16 cellular contexts compared by ENCODE assay signal in genomic region chr14:100096656-100097055, GRCh38. TPM values are rescaled to one million over a fixed set of nuclear protein-coding genes. Genes with fewer than 3 reads are reported as not detected.
DNase-seq lines count a peak whose midpoint lies in the region; ATAC-seq and TF ChIP-seq lines count a peak whose summit lies in the region.
"Had no signal": no experiment of that assay in that cellular context is flagged by ENCODE, and none has a peak within 500 bp of the region (broad histone marks: within the 10 kb centered on the region; RNA-seq: fewer than 3 reads in every experiment).

No MANE protein-coding gene starts in this region.

- peaks cover 100% of the 10 kb centered on the region for H3K36me3 ChIP-seq in DND-41 (ENCODE audit: insufficient read depth, low read length)

- H4K20me1 ChIP-seq in DND-41 (ENCODE audit: insufficient read depth, low read length): peaks cover 92% of the 10 kb centered on the region

- H3K79me2 ChIP-seq in DND-41 (ENCODE audit: insufficient read depth, low read length): peaks cover 100% of the 10 kb centered on the region

- H3K4me2 ChIP-seq in DND-41 (ENCODE audit: insufficient read depth, low read length): no peak overlapping the region

- DNase-seq in A172 (ENCODE audit: low spot score) (peak; percentile 11), DND-41 (no peak), activated B cell treated with CpG ODN at 0.5 μM for 24 hours (no peak), epithelial cell of prostate (ENCODE audit: low read depth, low spot score) (no peak), NCI-H2107 (lab: John Stamatoyannopoulos, UW) (no peak), T1000 (lab: John Stamatoyannopoulos, UW) (no peak)
- DNase-seq in stimulated activated CD4-positive, alpha-beta T cell treated with anti-CD3 and anti-CD28 coated beads, Interleukin-2, amount 100 ng/mL, for 48 hours: no peak
- DNase-seq: activated gamma-delta T cell, dermis blood vessel endothelial cell, left ventricle myocardium inferior, NCI-H2081 treated with DMSO at 0.1 percent for 48 hours, nephron progenitor cell, right cardiac atrium had no signal

- peak overlapping the region; percentile 14; the same call in 1 of the 2 replicates for H3K27ac ChIP-seq in DND-41 (ENCODE audit: low read length)
- peak overlapping the region; percentile 41 for H3K27ac ChIP-seq in epithelial cell of prostate
- H3K27ac ChIP-seq: gastroesophageal sphincter, left ventricle myocardium inferior had no signal

- H3K4me1 ChIP-seq in DND-41 (ENCODE audit: insufficient read depth, low read length): peaks cover 16% of the 10 kb centered on the region
- H3K4me1 ChIP-seq: left ventricle myocardium inferior had no signal

- ATAC-seq in DND-41 (ENCODE audit: insufficient read depth, low read depth) (no peak), activated B cell treated with CpG ODN at 0.5 μM for 24 hours (ENCODE audit: low read depth) (no peak), HG02759 (IDR thresholded peaks at IDR 0.05; ENCODE audit: unreplicated experiment) (no peak)
- ATAC-seq: gastroesophageal sphincter, K562, right cardiac atrium had no signal

- H3K4me3 ChIP-seq in DND-41 (ENCODE audit: low read depth in 1 of 2, low read length in 2 of 2): no peak overlapping the region
- H3K4me3 ChIP-seq: gastroesophageal sphincter, K562, left ventricle myocardium inferior had no signal

- no peak overlapping the region for H2AFZ ChIP-seq in DND-41 (ENCODE audit: low read depth, low read length)

- POLR2A ChIA-PET in activated B cell treated with CpG ODN at 0.5 μM for 24 hours (lab: Charles Lee): no interaction called here

- no peaks in the 10 kb centered on the region for H3K9me3 ChIP-seq in DND-41 (ENCODE audit: insufficient read depth, low read length, severe bottlenecking)
- H3K9me3 ChIP-seq: gastroesophageal sphincter, left ventricle myocardium inferior had no signal

- H3K9me3 Mint-ChIP-seq in activated B cell treated with CpG ODN at 0.5 μM for 24 hours: no peaks in the 10 kb centered on the region
- H3K9me3 Mint-ChIP-seq: nephron progenitor cell had no signal

- no peak overlapping the region for H3K4me3 Mint-ChIP-seq in activated B cell treated with CpG ODN at 0.5 μM for 24 hours
- H3K4me3 Mint-ChIP-seq: nephron progenitor cell had no signal

- TF ChIP-seq CTCF in DND-41 (IDR thresholded peaks at IDR 0.05; ENCODE audit: borderline replicate concordance, extremely low read depth, low read length, poor library complexity, severe bottlenecking): no peak
- no peak for TF ChIP-seq CTCF in activated B cell treated with CpG ODN at 0.5 μM for 24 hours (IDR thresholded peaks at IDR 0.05)

- intact Hi-C loops in activated B cell treated with CpG ODN at 0.5 μM for 24 hours (cut with micrococcal nuclease): no loop called here

- H3K27ac Mint-ChIP-seq in activated B cell treated with CpG ODN at 0.5 μM for 24 hours: peak overlapping the region; percentile 41

- no peaks in the 10 kb centered on the region for H3K27me3 Mint-ChIP-seq in activated B cell treated with CpG ODN at 0.5 μM for 24 hours

- H3K4me1 Mint-ChIP-seq in activated B cell treated with CpG ODN at 0.5 μM for 24 hours: peaks cover 9% of the 10 kb centered on the region

- no peak overlapping the region for H3K9ac ChIP-seq in DND-41 (ENCODE audit: low read depth, low read length)

- peaks cover 87% of the 10 kb centered on the region for H3K36me3 Mint-ChIP-seq in activated B cell treated with CpG ODN at 0.5 μM for 24 hours (ENCODE audit: low read depth)

- CTCF ChIA-PET in activated B cell treated with CpG ODN at 0.5 μM for 24 hours (lab: Charles Lee): interaction anchor here (0.9 to 1.7 kb wide), 3 partner anchors 11 to 25 kb away, joined by 3 to 5 read pairs (median 4); no protein-coding TSS in a partner anchor

- H3K27me3 ChIP-seq in DND-41 (ENCODE audit: insufficient read depth, low read length, poor library complexity): no peaks in the 10 kb centered on the region
- H3K27me3 ChIP-seq: gastroesophageal sphincter had no signal

RNA-seq across cellular contexts. Expression of gene EVL, which starts 31.4 kb away (rescaled TPM):
- total RNA-seq in A172 (2014; rRNA removed; shearing (Covaris generic)): 9.5 and 12.4 TPM in 2 replicates
- total RNA-seq in activated B cell treated with CpG ODN at 0.5 μM for 24 hours: 229 and 272 TPM in 2 replicates

Comparison
In these comparisons a context has a peak if more than half of its experiments do, and no peak if none do; other contexts are left out.
1. RNA of gene EVL, which starts 31.4 kb away (total RNA-seq): 229 to 272 TPM in activated B cell treated with CpG ODN at 0.5 μM for 24 hours; 9.5 to 12.4 TPM in A172; every median in the first group is over 10 times any median in the second.